21 cellular contexts compared by ENCODE assay signal in genomic region chr11:59180168-59180567, GRCh38.
"Had no signal": no experiment of that assay in that cellular context is flagged by ENCODE, and none has a peak within 500 bp of the region (broad histone marks: within the 10 kb centered on the region; RNA-seq: fewer than 3 reads in every experiment).

No MANE protein-coding gene starts in this region.

- H3K27ac ChIP-seq: hepatocyte, left lung, suprapubic skin, VCaP had no signal

- ATAC-seq: activated T-cell treated with anti-CD3 and anti-CD28 coated beads, Interleukin-2, amount 50 U/mL, for 72 hours; left lung had no signal

- DNase-seq: activated CD4-positive, alpha-beta T cell treated with anti-CD3 and anti-CD28 coated beads for 1 hour; activated effector memory CD4-positive, alpha-beta T cell treated with anti-CD3 and anti-CD28 coated beads, Interleukin-2, amount 50 U/mL, for 16 hours; activated naive CD4-positive, alpha-beta T cell treated with anti-CD3 and anti-CD28 coated beads, Interleukin-2, amount 50 U/mL, for 16 hours; activated T-cell treated with anti-CD3 and anti-CD28 coated beads, Interleukin-2, amount 50 U/mL, for 72 hours; aorta; cortex of kidney; effector memory CD4-positive, alpha-beta T cell; foreskin fibroblast; islet precursor cell; left lung; naive B cell; stimulated activated CD4-positive, alpha-beta T cell treated with anti-CD3 and anti-CD28 coated beads, Interleukin-12 subunit alpha, Interleukin-12 subunit beta, amount 100 ng/mL, for 4 hours; stimulated activated CD4-positive, alpha-beta T cell treated with anti-CD3 and anti-CD28 coated beads, Interleukin-1b, Interleukin-23, amount 100 ng/mL, for 48 hours; stimulated activated CD8-positive, alpha-beta memory T cell treated with anti-CD3 and anti-CD28 coated beads, Interleukin-4, amount 100 ng/mL, for 48 hours; stimulated activated naive CD4-positive, alpha-beta T cell; SW 1271; T-helper 2 cell; trophoblast cell had no signal
